In the genomic region with DNA sequence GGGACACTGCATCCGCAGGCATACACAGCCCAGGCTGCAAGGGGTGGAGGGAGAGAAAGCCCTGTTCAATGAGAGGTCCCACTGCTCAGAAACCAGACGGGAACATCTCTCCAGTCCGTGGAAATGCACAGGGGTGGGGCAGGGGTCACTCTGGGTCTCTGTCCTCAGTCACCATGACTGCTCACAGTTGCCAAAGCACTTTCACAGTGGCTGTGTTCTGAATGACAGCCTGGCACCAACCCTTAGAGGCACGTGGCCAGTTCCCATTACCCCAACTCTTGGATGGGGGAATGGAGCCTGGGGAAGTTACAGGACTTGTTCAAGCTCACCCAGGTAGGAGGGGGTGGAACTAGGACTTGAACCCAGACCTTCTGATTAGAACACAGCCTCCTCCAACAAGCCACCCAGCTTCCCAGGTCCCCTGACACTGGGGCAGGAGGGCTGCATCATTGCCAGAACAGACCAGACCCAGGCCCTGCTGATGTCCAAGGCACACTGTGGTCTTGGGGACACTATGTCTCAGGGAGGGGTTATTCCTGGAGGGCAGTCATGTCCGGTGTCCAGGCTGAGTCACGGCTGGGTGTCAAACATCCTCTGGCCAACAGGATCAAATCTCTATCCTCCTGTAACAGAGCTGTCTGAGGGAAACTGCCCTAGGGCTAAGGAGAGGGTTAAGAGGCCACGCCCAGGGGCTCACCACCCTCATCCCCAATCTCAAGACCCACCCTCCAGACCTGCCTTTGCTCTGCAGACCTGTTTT, we compare ENCODE assay signal across 30 cellular contexts. TPM values are rescaled to one million over a fixed set of nuclear protein-coding genes. Genes with fewer than 3 reads are reported as not detected.
DNase-seq lines count a peak whose midpoint lies in the region; ATAC-seq, FAIRE-seq and TF ChIP-seq lines count a peak whose summit lies in the region.
"Had no signal": no experiment of that assay in that cellular context is flagged by ENCODE, and none has a peak within 500 bp of the region (broad histone marks: within the 10 kb centered on the region; RNA-seq: fewer than 3 reads in every experiment).

No MANE protein-coding gene starts in this region.

- peak; percentile 57 for ATAC-seq in K562
- peak; percentile 76 to 85 for ATAC-seq in right cardiac atrium
- ATAC-seq: activated CD8-positive, alpha-beta T cell treated with anti-CD3 and anti-CD28 coated beads, Interleukin-2, amount 10 ng/mL, durations not matched to agents 7 days and 5 days had no signal

- H3K4me3 ChIP-seq in HEK293 (ENCODE audit: low read depth, low read length): no peak overlapping the region
- no peak overlapping the region for H3K4me3 ChIP-seq in K562
- H3K4me3 ChIP-seq in right cardiac atrium (ENCODE audit: low read length): no peak overlapping the region
- peak overlapping the region in 2 of 3 donors; percentile 3 for H3K4me3 ChIP-seq in skeletal muscle tissue (ENCODE audit: low read length in 3 of 3)
- H3K4me3 ChIP-seq in CD4-positive, alpha-beta memory T cell (ENCODE audit: low read length in 2 of 2): no peak overlapping the region
- H3K4me3 ChIP-seq: BLaER1, esophagus squamous epithelium, smooth muscle cell, suprapubic skin had no signal

- 66% methylated on average over 3 of the region's 7 CpGs for WGBS in K562 (ENCODE audit: insufficient coverage, low coverage, missing lambda C conversion rate)
- WGBS in right cardiac atrium: 58% methylated on average over 7 of the region's 7 CpGs

- FAIRE-seq in K562 (lab: Jason Lieb, UNC): no peak
- FAIRE-seq: colon, frontal cortex, GM19239, RCC 7860, TTC549 had no signal

- H3K9me3 ChIP-seq in HEK293 (ENCODE audit: control insufficient read depth, insufficient read depth, low read depth, low read length): no peaks in the 10 kb centered on the region
- no peaks in the 10 kb centered on the region for H3K9me3 ChIP-seq in K562 (replicated peaks; ENCODE audit: control insufficient read depth, insufficient read depth, low read depth, low read length)
- H3K9me3 ChIP-seq in right cardiac atrium (ENCODE audit: control insufficient read depth, low read length): no peaks in the 10 kb centered on the region
- no peaks in the 10 kb centered on the region for H3K9me3 ChIP-seq in skeletal muscle tissue (ENCODE audit: control insufficient read depth in 3 of 3, low read length in 3 of 3)
- H3K9me3 ChIP-seq in CD4-positive, alpha-beta memory T cell (ENCODE audit: control insufficient read depth in 1 of 2, low read length in 2 of 2): no peaks in the 10 kb centered on the region
- H3K9me3 ChIP-seq: esophagus squamous epithelium, suprapubic skin had no signal

- no peak for TF ChIP-seq EP300 in K562 (IDR thresholded peaks at IDR 0.05; ENCODE audit: low read length)

- CTCF ChIA-PET in HEK293 (lab: Yijun Ruan, JAX): interaction anchor here (0.6 to 1.2 kb wide), 2 partner anchors 25 to 108 kb away, joined by 3 to 5 read pairs; partner anchors contain the start of gene CHCHD10
- CTCF ChIA-PET in K562 (lab: Yijun Ruan, JAX; ENCODE audit: low intra/inter-chr PET ratio): interaction anchor here (0.6 kb wide), 1 partner anchor 1163 kb away, joined by 3 read pairs; no protein-coding TSS in a partner anchor
- CTCF ChIA-PET in CD4-positive, alpha-beta memory T cell (lab: Charles Lee; ENCODE audit: partially characterized antibody): no interaction called here

- H3K4me3 Mint-ChIP-seq in CD4-positive, alpha-beta memory T cell: no peak overlapping the region
- H3K4me3 Mint-ChIP-seq: activated CD8-positive, alpha-beta T cell treated with anti-CD3 and anti-CD28 coated beads, Interleukin-2, amount 10 ng/mL, durations not matched to agents 7 days and 5 days; HFFc6 had no signal

- peaks cover 26 to 31% of the 10 kb centered on the region in 2 donors for H3K36me3 Mint-ChIP-seq in CD4-positive, alpha-beta memory T cell

- TF ChIP-seq CTCF in HEK293 (tag by site-specific recombination; IDR thresholded peaks at IDR 0.05): no peak
- TF ChIP-seq CTCF in K562 (IDR thresholded peaks at IDR 0.05 in 2 of 3, conservative IDR thresholded peaks at IDR 0.05 in 1 of 3; ENCODE audit: insufficient read depth in 2 of 3, low read depth in 1 of 3, low read length in 3 of 3): no peak

- H3K9me1 ChIP-seq in K562 (ENCODE audit: control insufficient read depth, insufficient read depth, low read length): no peaks in the 10 kb centered on the region

- H3K27ac Mint-ChIP-seq in CD4-positive, alpha-beta memory T cell: no peak overlapping the region
- H3K27ac Mint-ChIP-seq: activated CD8-positive, alpha-beta T cell treated with anti-CD3 and anti-CD28 coated beads, Interleukin-2, amount 10 ng/mL, durations not matched to agents 7 days and 5 days; HFFc6; progenitor cell of endocrine pancreas had no signal

- in situ Hi-C loops in K562 (cut with MboI): no loop called here

- peaks cover 0 to 9% (median 2%) of the 10 kb centered on the region in 8 donors for H3K9me3 Mint-ChIP-seq in CD4-positive, alpha-beta memory T cell
- H3K9me3 Mint-ChIP-seq: HFFc6 had no signal

- H3K36me3 ChIP-seq in HEK293 (ENCODE audit: control insufficient read depth in 2 of 2, insufficient read depth in 1 of 2, low read length in 2 of 2) (peaks cover 13 to 48% of the 10 kb centered on the region in 2 experiments), K562 (ENCODE audit: control insufficient read depth, insufficient read depth, low read length) (peaks cover 26% of the 10 kb centered on the region; the same call in 2 of the 3 replicates), skeletal muscle tissue (ENCODE audit: control insufficient read depth in 3 of 3, insufficient read depth in 3 of 3, low read length in 3 of 3) (peaks cover 15 to 29% (median 25%) of the 10 kb centered on the region in 3 donors)
- no peaks in the 10 kb centered on the region for H3K36me3 ChIP-seq in CD4-positive, alpha-beta memory T cell (ENCODE audit: insufficient read depth, low read length)

- H3K4me2 ChIP-seq in K562 (ENCODE audit: insufficient read depth, low read length): no peak overlapping the region
- H3K4me2 ChIP-seq: BLaER1, smooth muscle cell had no signal

- H3K27me3 ChIP-seq in K562 (ENCODE audit: control insufficient read depth in 2 of 2, insufficient read depth in 2 of 2, low read length in 2 of 2) (no peaks in the 10 kb centered on the region), right cardiac atrium (ENCODE audit: control insufficient read depth, insufficient read depth) (no peaks in the 10 kb centered on the region), skeletal muscle tissue (ENCODE audit: control insufficient read depth in 3 of 3, insufficient read depth in 3 of 3, low read length in 3 of 3) (no peaks in the 10 kb centered on the region)
- H3K27me3 ChIP-seq in CD4-positive, alpha-beta memory T cell (ENCODE audit: insufficient read depth, low read length): no peaks in the 10 kb centered on the region
- H3K27me3 ChIP-seq: BLaER1, brain microvascular endothelial cell, esophagus squamous epithelium, suprapubic skin had no signal

- intact Hi-C loops in K562 (cut with micrococcal nuclease): no loop called here
- intact Hi-C loops in right cardiac atrium (cut with DNase I): no loop called here
- intact Hi-C loops in CD4-positive, alpha-beta memory T cell (cut with micrococcal nuclease): no loop called here

- no peak overlapping the region for H2AFZ ChIP-seq in K562 (ENCODE audit: low read depth, low read length)

- TF ChIP-seq POLR2A in K562 (conservative IDR thresholded peaks at IDR 0.05): no peak

- no peak for TF ChIP-seq RAD21 in K562 (CRISPR knock-in tag; conservative IDR thresholded peaks at IDR 0.05 in 1 of 2, IDR thresholded peaks at IDR 0.05 in 1 of 2)

- H3K27ac ChIP-seq in HEK293 (ENCODE audit: extremely low read depth, low read depth, low read length) (no peak overlapping the region), K562 (ENCODE audit: extremely low read depth, low read depth, low read length) (no peak overlapping the region), right cardiac atrium (ENCODE audit: low read length) (peak overlapping the region; percentile 50), skeletal muscle tissue (ENCODE audit: low read depth, low read length) (peak overlapping the region; percentile 64)
- H3K27ac ChIP-seq in CD4-positive, alpha-beta memory T cell (ENCODE audit: low read depth, low read length): no peak overlapping the region
- H3K27ac ChIP-seq: BLaER1, brain microvascular endothelial cell, esophagus squamous epithelium, suprapubic skin had no signal

- H3K4me1 Mint-ChIP-seq in CD4-positive, alpha-beta memory T cell: peaks cover 0 to 5% (median 1%) of the 10 kb centered on the region in 4 donors

- no peaks in the 10 kb centered on the region for H4K20me1 ChIP-seq in K562 (replicated peaks; ENCODE audit: control insufficient read depth, insufficient read depth, low read length)

- H3K27me3 Mint-ChIP-seq in CD4-positive, alpha-beta memory T cell: no peaks in the 10 kb centered on the region
- H3K27me3 Mint-ChIP-seq: progenitor cell of endocrine pancreas had no signal

- POLR2A ChIA-PET in HEK293 (lab: Yijun Ruan, JAX): no interaction called here
- POLR2A ChIA-PET in K562 (lab: Yijun Ruan, JAX): interaction anchor here (0.6 to 1.2 kb wide), 4 partner anchors 8 to 43 kb away, joined by 3 to 4 read pairs (median 4); partner anchors contain the start of gene ZNF70
- POLR2A ChIA-PET in CD4-positive, alpha-beta memory T cell (lab: Charles Lee; ENCODE audit: partially characterized antibody): no interaction called here

- BruUV-seq in K562 (replicated peaks; lab: Mats Ljungman, UMichigan): no TSS peak

- H3K79me2 ChIP-seq in K562 (ENCODE audit: control insufficient read depth, insufficient read depth, low read length): no peaks in the 10 kb centered on the region

- peak in 1 of 4 experiments; percentile 19 for DNase-seq in K562 (ENCODE audit: extremely low read depth in 1 of 4, low spot score in 3 of 4)
- DNase-seq in right cardiac atrium: peak; percentile 52 to 81 (median 72)
- no peak for DNase-seq in activated effector memory CD4-positive, alpha-beta T cell treated with Interleukin-2 at 50 U/mL for 16 hours
- DNase-seq in activated CD8-positive, alpha-beta memory T cell treated with anti-CD3 and anti-CD28 coated beads for 24 hours: no peak
- no peak for DNase-seq in CD4-positive, alpha-beta memory T cell
- DNase-seq in medulla oblongata (ENCODE audit: extremely low spot score): no peak
- DNase-seq: activated CD4-positive, alpha-beta T cell treated with anti-CD3 and anti-CD28 coated beads for 1 hour; activated CD8-positive, alpha-beta T cell treated with anti-CD3 and anti-CD28 coated beads, Interleukin-2, amount 10 ng/mL, durations not matched to agents 7 days and 5 days; activated gamma-delta T cell; brain microvascular endothelial cell; esophagus squamous epithelium; HFFc6; MM.1S; NCI-H1436 treated with DMSO at 0.1 percent for 48 hours; NCI-H510A; T-helper 1 cell had no signal

- no peak overlapping the region; a peak in 1 of 4 replicates for H3K9ac ChIP-seq in K562 (ENCODE audit: insufficient read depth in 1 of 2, low read depth in 2 of 2, low read length in 2 of 2)
- peak overlapping the region; percentile 40 to 60 (median 40) for H3K9ac ChIP-seq in skeletal muscle tissue (ENCODE audit: low read depth in 1 of 3, low read length in 3 of 3)
- H3K9ac ChIP-seq: BLaER1 had no signal

- H3K4me1 ChIP-seq in HEK293 (ENCODE audit: control insufficient read depth, insufficient read depth, low read length) (no peaks in the 10 kb centered on the region), K562 (replicated peaks in 1 of 2; ENCODE audit: control insufficient read depth in 2 of 2, insufficient read depth in 2 of 2, low read length in 2 of 2) (peaks cover 0 to 3% of the 10 kb centered on the region in 2 experiments; a peak in 1 of 5 replicates), right cardiac atrium (ENCODE audit: control insufficient read depth, insufficient read depth, low read length) (peaks cover 9% of the 10 kb centered on the region), skeletal muscle tissue (ENCODE audit: control insufficient read depth in 3 of 3, insufficient read depth in 3 of 3, low read length in 3 of 3) (peaks cover 18 to 26% (median 20%) of the 10 kb centered on the region in 3 donors)
- no peaks in the 10 kb centered on the region for H3K4me1 ChIP-seq in CD4-positive, alpha-beta memory T cell (ENCODE audit: insufficient read depth, low read length)

RNA-seq across cellular contexts. Expression of gene ZNF70, which starts 8.2 kb away (rescaled TPM):
- 8.5 and 13.1 TPM in 2 replicates for total RNA-seq in K562 (2011; cell fraction: chromatin; rRNA removed; ENCODE audit: low replicate concordance)
- total RNA-seq in K562 (2011; cell fraction: nucleolus; rRNA removed): 4.9 and 5.3 TPM in 2 replicates
- 8.3 and 11.4 TPM in 2 replicates for total RNA-seq in K562 (2011; cell fraction: nucleoplasm; rRNA removed)
- total RNA-seq in K562 (2014; rRNA removed): 1.4 and 1.8 TPM in 2 replicates
- total RNA-seq in K562 (2014; rRNA removed; fragmentation: Illumina TruSeq; extraction: Trizol): 2.3 TPM in 2 replicates
- total RNA-seq in K562 (2015; rRNA removed; fragmentation: Illumina TruSeq; extraction: Trizol): 2.4 and 2.5 TPM in 2 replicates
- total RNA-seq in K562 (2021): 3.2 and 3.3 TPM in 2 replicates
- 0.57 and 0.58 TPM in 2 replicates for polyA plus RNA-seq in K562 (2011; rRNA removed)
- polyA plus RNA-seq in K562 (2011; cell fraction: cytosol; rRNA removed): 0.72 and 0.84 TPM in 2 replicates
- 2.0 and 2.6 TPM in 2 replicates for polyA plus RNA-seq in K562 (2011; cell fraction: nucleus; rRNA removed)
- 0.99 and 1.2 TPM in 2 replicates for polyA plus RNA-seq in K562 (2012)
- 1.3 and 1.5 TPM in 2 replicates for polyA plus RNA-seq in K562 (2014; fragmentation: Illumina TruSeq; extraction: Trizol)
- polyA plus RNA-seq in K562 (2014; fragmentation: Nextera tagmentation; extraction: Ambion mirVana): under 1 TPM; 0.14 to 0.18 TPM
- 1.1 and 1.3 TPM in 2 replicates for polyA plus RNA-seq in K562 (2014; rRNA removed)
- polyA minus RNA-seq in K562 (2011; rRNA and poly(A)+ RNA removed): 1.2 and 1.5 TPM in 2 replicates
- polyA minus RNA-seq in K562 (2011; cell fraction: cytosol; rRNA and poly(A)+ RNA removed): 1.5 and 1.7 TPM in 2 replicates
- polyA minus RNA-seq in K562 (2011; cell fraction: nucleus; rRNA and poly(A)+ RNA removed): 1.3 and 2.1 TPM in 2 replicates
- 1 to 10 TPM; 5.6 to 6.3 (median 6.1) TPM for total RNA-seq in right cardiac atrium
- 1.9 TPM for polyA plus RNA-seq in right cardiac atrium
- 3.1 TPM for total RNA-seq in skeletal muscle tissue
- total RNA-seq in CD4-positive, alpha-beta memory T cell: 1 to 10 TPM; 6.4 to 7.4 TPM
- under 1 TPM in 1 of 2 donors, not detected in 1; 0.37 TPM for polyA plus RNA-seq in CD4-positive, alpha-beta memory T cell

RNA-seq across cellular contexts. Expression of gene VPREB3, which starts 11.5 kb away (rescaled TPM):
- total RNA-seq in K562 (2011; cell fraction: chromatin; rRNA removed; ENCODE audit: low replicate concordance): not detected in 2 replicates
- not detected in 2 replicates for total RNA-seq in K562 (2011; cell fraction: nucleolus; rRNA removed)
- not detected in 2 replicates for total RNA-seq in K562 (2011; cell fraction: nucleoplasm; rRNA removed)
- not detected in 2 replicates for total RNA-seq in K562 (2014; rRNA removed)
- not detected in 2 replicates for total RNA-seq in K562 (2014; rRNA removed; fragmentation: Illumina TruSeq; extraction: Trizol)
- total RNA-seq in K562 (2015; rRNA removed; fragmentation: Illumina TruSeq; extraction: Trizol): not detected in 2 replicates
- total RNA-seq in K562 (2021): 0.71 TPM in 1 of 2 replicates, not detected in the other
- 0.20 TPM in 1 of 2 replicates, not detected in the other for polyA plus RNA-seq in K562 (2011; rRNA removed)
- polyA plus RNA-seq in K562 (2011; cell fraction: cytosol; rRNA removed): not detected in 2 replicates
- 0.41 TPM in 1 of 2 replicates, not detected in the other for polyA plus RNA-seq in K562 (2011; cell fraction: nucleus; rRNA removed)
- polyA plus RNA-seq in K562 (2012): 0.14 and 0.50 TPM in 2 replicates
- polyA plus RNA-seq in K562 (2014; fragmentation: Illumina TruSeq; extraction: Trizol): not detected in 2 replicates
- polyA plus RNA-seq in K562 (2014; fragmentation: Nextera tagmentation; extraction: Ambion mirVana): under 1 TPM in 1 of 2 experiments, not detected in 1; 0.14 TPM
- not detected in 2 replicates for polyA plus RNA-seq in K562 (2014; rRNA removed)
- polyA minus RNA-seq in K562 (2011; rRNA and poly(A)+ RNA removed): not detected in 2 replicates
- not detected in 2 replicates for polyA minus RNA-seq in K562 (2011; cell fraction: cytosol; rRNA and poly(A)+ RNA removed)
- polyA minus RNA-seq in K562 (2011; cell fraction: nucleus; rRNA and poly(A)+ RNA removed): not detected in 2 replicates
- under 1 TPM in 2 of 4 donors, not detected in 2; 0.40 to 0.41 TPM for total RNA-seq in right cardiac atrium
- polyA plus RNA-seq in right cardiac atrium: 0.61 TPM
- total RNA-seq in skeletal muscle tissue: not detected
- total RNA-seq in CD4-positive, alpha-beta memory T cell: not detected
- 1 to 10 TPM; 1.2 to 5.5 TPM for polyA plus RNA-seq in CD4-positive, alpha-beta memory T cell
- total RNA-seq: activated CD8-positive, alpha-beta T cell treated with anti-CD3 and anti-CD28 coated beads, Interleukin-2, amount 10 ng/mL, durations not matched to agents 7 days and 5 days; esophagus squamous epithelium; frontal cortex; lower leg skin; progenitor cell of endocrine pancreas; SK-MEL-5; smooth muscle cell; suprapubic skin had no signal
- polyA plus RNA-seq: neural cell, smooth muscle cell had no signal

RNA-seq across cellular contexts. Expression of gene C22orf15, which starts 20.1 kb away (rescaled TPM):
- total RNA-seq in K562 (2011; cell fraction: chromatin; rRNA removed; ENCODE audit: low replicate concordance): not detected in 2 replicates
- not detected in 2 replicates for total RNA-seq in K562 (2011; cell fraction: nucleolus; rRNA removed)
- not detected in 2 replicates for total RNA-seq in K562 (2011; cell fraction: nucleoplasm; rRNA removed)
- total RNA-seq in K562 (2014; rRNA removed) (not detected in 2 replicates), K562 (2014; rRNA removed; fragmentation: Illumina TruSeq; extraction: Trizol) (not detected in 2 replicates), K562 (2015; rRNA removed; fragmentation: Illumina TruSeq; extraction: Trizol) (not detected in 2 replicates), K562 (2021) (not detected in 2 replicates), right cardiac atrium (under 1 TPM in 1 of 4 donors, not detected in 3; 0.21 TPM), skeletal muscle tissue (not detected)
- polyA plus RNA-seq in K562 (2011; rRNA removed) (not detected in 2 replicates), K562 (2014; fragmentation: Illumina TruSeq; extraction: Trizol) (not detected in 2 replicates), K562 (2014; fragmentation: Nextera tagmentation; extraction: Ambion mirVana) (not detected), K562 (2014; rRNA removed) (0.07 TPM in 1 of 2 replicates, not detected in the other), right cardiac atrium (not detected)
- polyA plus RNA-seq in K562 (2011; cell fraction: cytosol; rRNA removed): not detected in 2 replicates
- not detected in 2 replicates for polyA plus RNA-seq in K562 (2011; cell fraction: nucleus; rRNA removed)
- polyA plus RNA-seq in K562 (2012): 0.21 and 0.57 TPM in 2 replicates
- polyA minus RNA-seq in K562 (2011; rRNA and poly(A)+ RNA removed): not detected in 2 replicates
- not detected in 2 replicates for polyA minus RNA-seq in K562 (2011; cell fraction: cytosol; rRNA and poly(A)+ RNA removed)
- polyA minus RNA-seq in K562 (2011; cell fraction: nucleus; rRNA and poly(A)+ RNA removed): not detected in 2 replicates
- 1 to 10 TPM; 1.5 to 1.9 TPM for total RNA-seq in CD4-positive, alpha-beta memory T cell
- polyA plus RNA-seq in CD4-positive, alpha-beta memory T cell: 1 to 10 TPM in 1 of 2 donors, under 1 TPM in 1; 0.34 to 1.2 TPM
- total RNA-seq: esophagus squamous epithelium, frontal cortex, lower leg skin, progenitor cell of endocrine pancreas, SK-MEL-5, smooth muscle cell, suprapubic skin had no signal
- polyA plus RNA-seq: neural cell had no signal

RNA-seq across cellular contexts. Expression of gene CHCHD10, which starts 25.1 kb away (rescaled TPM):
- 6.7 and 22.5 TPM in 2 replicates for total RNA-seq in K562 (2011; cell fraction: chromatin; rRNA removed; ENCODE audit: low replicate concordance)
- 36.1 and 36.9 TPM in 2 replicates for total RNA-seq in K562 (2011; cell fraction: nucleolus; rRNA removed)
- 31.7 and 48.8 TPM in 2 replicates for total RNA-seq in K562 (2011; cell fraction: nucleoplasm; rRNA removed)
- 84.9 and 214 TPM in 2 replicates for total RNA-seq in K562 (2014; rRNA removed)
- 76.4 and 102 TPM in 2 replicates for total RNA-seq in K562 (2014; rRNA removed; fragmentation: Illumina TruSeq; extraction: Trizol)
- 124 and 130 TPM in 2 replicates for total RNA-seq in K562 (2015; rRNA removed; fragmentation: Illumina TruSeq; extraction: Trizol)
- 270 and 292 TPM in 2 replicates for total RNA-seq in K562 (2021)
- 51.1 and 51.8 TPM in 2 replicates for polyA plus RNA-seq in K562 (2011; rRNA removed)
- 124 and 209 TPM in 2 replicates for polyA plus RNA-seq in K562 (2011; cell fraction: cytosol; rRNA removed)
- polyA plus RNA-seq in K562 (2011; cell fraction: nucleus; rRNA removed): 58.5 and 83.9 TPM in 2 replicates
- polyA plus RNA-seq in K562 (2012): 252 and 257 TPM in 2 replicates
- 157 and 178 TPM in 2 replicates for polyA plus RNA-seq in K562 (2014; fragmentation: Illumina TruSeq; extraction: Trizol)
- 10 to 100 TPM; 15.2 to 41.0 TPM for polyA plus RNA-seq in K562 (2014; fragmentation: Nextera tagmentation; extraction: Ambion mirVana)
- polyA plus RNA-seq in K562 (2014; rRNA removed): 159 and 170 TPM in 2 replicates
- 17.5 and 34.7 TPM in 2 replicates for polyA minus RNA-seq in K562 (2011; rRNA and poly(A)+ RNA removed)
- polyA minus RNA-seq in K562 (2011; cell fraction: cytosol; rRNA and poly(A)+ RNA removed): 133 and 155 TPM in 2 replicates
- 8.6 and 19.1 TPM in 2 replicates for polyA minus RNA-seq in K562 (2011; cell fraction: nucleus; rRNA and poly(A)+ RNA removed)
- total RNA-seq in right cardiac atrium: 1,000 to 10,000 TPM in 3 of 4 donors, 100 to 1,000 TPM in 1; 993 to 1,434 (median 1,175) TPM
- polyA plus RNA-seq in right cardiac atrium: 1,153 TPM
- total RNA-seq in skeletal muscle tissue: 3.7 TPM
- total RNA-seq in CD4-positive, alpha-beta memory T cell: 10 to 100 TPM; 44.7 to 45.9 TPM
- 10 to 100 TPM; 16.3 to 33.1 TPM for polyA plus RNA-seq in CD4-positive, alpha-beta memory T cell
- polyA plus RNA-seq: neural cell had no signal

RNA-seq across cellular contexts. Expression of gene MMP11, which starts 30.0 kb away (rescaled TPM):
- 1.4 and 1.9 TPM in 2 replicates for total RNA-seq in K562 (2011; cell fraction: chromatin; rRNA removed; ENCODE audit: low replicate concordance)
- total RNA-seq in K562 (2011; cell fraction: nucleolus; rRNA removed): 2.0 and 2.7 TPM in 2 replicates
- total RNA-seq in K562 (2011; cell fraction: nucleoplasm; rRNA removed): 1.6 and 3.4 TPM in 2 replicates
- total RNA-seq in K562 (2014; rRNA removed): 0.57 and 1.4 TPM in 2 replicates
- 0.13 and 0.25 TPM in 2 replicates for total RNA-seq in K562 (2014; rRNA removed; fragmentation: Illumina TruSeq; extraction: Trizol)
- total RNA-seq in K562 (2015; rRNA removed; fragmentation: Illumina TruSeq; extraction: Trizol): 0.14 and 0.15 TPM in 2 replicates
- 0.58 and 1.4 TPM in 2 replicates for total RNA-seq in K562 (2021)
- 1.1 and 1.3 TPM in 2 replicates for polyA plus RNA-seq in K562 (2011; rRNA removed)
- polyA plus RNA-seq in K562 (2011; cell fraction: cytosol; rRNA removed): 1.0 and 1.4 TPM in 2 replicates
- polyA plus RNA-seq in K562 (2011; cell fraction: nucleus; rRNA removed): 2.5 and 3.4 TPM in 2 replicates
- 0.51 and 1.1 TPM in 2 replicates for polyA plus RNA-seq in K562 (2012)
- polyA plus RNA-seq in K562 (2014; fragmentation: Illumina TruSeq; extraction: Trizol): 0.25 and 1.2 TPM in 2 replicates
- polyA plus RNA-seq in K562 (2014; fragmentation: Nextera tagmentation; extraction: Ambion mirVana): not detected
- polyA plus RNA-seq in K562 (2014; rRNA removed): 0.40 and 1.8 TPM in 2 replicates
- polyA minus RNA-seq in K562 (2011; rRNA and poly(A)+ RNA removed): 0.46 and 0.51 TPM in 2 replicates
- 0.57 TPM in 1 of 2 replicates, not detected in the other for polyA minus RNA-seq in K562 (2011; cell fraction: cytosol; rRNA and poly(A)+ RNA removed)
- polyA minus RNA-seq in K562 (2011; cell fraction: nucleus; rRNA and poly(A)+ RNA removed): 0.78 and 1.2 TPM in 2 replicates
- total RNA-seq in right cardiac atrium: 10 to 100 TPM in 2 of 4 donors, 1 to 10 TPM in 2; 2.8 to 15.4 (median 11.5) TPM
- 5.9 TPM for polyA plus RNA-seq in right cardiac atrium
- total RNA-seq in skeletal muscle tissue: 6.3 TPM
- 1 to 10 TPM in 1 of 2 experiments, under 1 TPM in 1; 0.79 to 1.6 TPM for total RNA-seq in CD4-positive, alpha-beta memory T cell
- 1 to 10 TPM; 1.0 to 1.1 TPM for polyA plus RNA-seq in CD4-positive, alpha-beta memory T cell

Comparison
In these comparisons a context has a peak if more than half of its experiments do, and no peak if none do; other contexts are left out.
1. H3K27ac ChIP-seq: peak in right cardiac atrium (single experiment) and skeletal muscle tissue (single experiment); none in HEK293 (single experiment), K562 (single experiment) and CD4-positive, alpha-beta memory T cell (single experiment).
2. H3K4me3 ChIP-seq: peak in skeletal muscle tissue (2 of 3); none in HEK293 (single experiment), K562 (single experiment), right cardiac atrium (single experiment) and CD4-positive, alpha-beta memory T cell (0 of 2).
3. DNase-seq: peak in right cardiac atrium (3 of 3); none in activated effector memory CD4-positive, alpha-beta T cell treated with Interleukin-2 at 50 U/mL for 16 hours (single experiment), activated CD8-positive, alpha-beta memory T cell treated with anti-CD3 and anti-CD28 coated beads for 24 hours (single experiment), CD4-positive, alpha-beta memory T cell (0 of 5) and medulla oblongata (single experiment).
4. H3K9ac ChIP-seq: peak in skeletal muscle tissue (3 of 3); none in K562 (0 of 2).